In the genomic region with DNA sequence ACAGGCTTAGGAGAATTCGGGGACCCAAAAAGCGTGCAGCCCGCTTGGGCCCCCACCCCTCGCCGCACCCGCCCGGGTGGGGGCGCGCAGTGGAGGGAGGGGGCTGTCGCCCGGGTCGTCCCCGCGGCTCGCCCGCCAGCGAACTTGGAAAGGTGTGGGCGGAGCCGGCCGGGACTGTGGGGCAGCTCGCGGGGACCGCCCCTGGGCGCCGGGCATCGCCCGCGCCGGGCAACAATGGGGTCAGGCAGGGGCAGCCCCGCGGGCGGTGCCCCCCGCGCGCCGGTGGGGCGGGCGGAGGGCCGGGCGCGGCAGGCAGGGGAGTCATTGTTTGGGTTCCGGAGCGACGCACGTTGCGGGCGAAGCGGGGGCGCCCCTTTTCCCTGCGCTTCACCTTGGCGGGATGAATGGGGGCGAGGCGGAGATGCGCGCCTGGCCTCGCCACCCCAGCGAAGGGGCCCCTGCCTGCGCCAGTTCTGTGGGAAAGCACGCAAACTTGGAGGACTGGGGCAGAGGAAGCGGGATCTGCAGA, we compare ENCODE assay signal across 8 cellular contexts. TPM values are rescaled to one million over a fixed set of nuclear protein-coding genes. Genes with fewer than 3 reads are reported as not detected.
DNase-seq lines count a peak whose midpoint lies in the region; ATAC-seq, FAIRE-seq and TF ChIP-seq lines count a peak whose summit lies in the region.

No MANE protein-coding gene starts in this region.

- H3K9ac ChIP-seq in K562 (ENCODE audit: insufficient read depth in 1 of 2, low read depth in 2 of 2, low read length in 2 of 2) (no peak overlapping the region; a peak in 1 of 4 replicates), kidney (ENCODE audit: low read length in 2 of 2) (peak overlapping the region; percentile 50 to 80)

- ATAC-seq in GM21447 (IDR thresholded peaks at IDR 0.05; ENCODE audit: unreplicated experiment): peak; percentile 27
- peak; percentile 30 for ATAC-seq in K562

- TF ChIP-seq RAD21 in K562 (CRISPR knock-in tag; conservative IDR thresholded peaks at IDR 0.05 in 1 of 2, IDR thresholded peaks at IDR 0.05 in 1 of 2): no peak

- 0% methylated on average over 3 of the region's 60 CpGs for WGBS in K562 (ENCODE audit: insufficient coverage, low coverage, missing lambda C conversion rate)

- no peak for FAIRE-seq in K562 (lab: Jason Lieb, UNC)
- FAIRE-seq in kidney (lab: Jason Lieb, UNC): no peak

- POLR2A ChIA-PET in K562 (lab: Yijun Ruan, JAX): no interaction called here

- peaks cover 0 to 10% of the 10 kb centered on the region in 2 experiments; a peak in 2 of 5 replicates for H3K4me1 ChIP-seq in K562 (replicated peaks in 1 of 2; ENCODE audit: control insufficient read depth in 2 of 2, insufficient read depth in 2 of 2, low read length in 2 of 2)
- H3K4me1 ChIP-seq in kidney (ENCODE audit: control insufficient read depth in 1 of 2, insufficient read depth in 1 of 2, low read depth in 1 of 2, low read length in 2 of 2): peaks cover 8 to 11% of the 10 kb centered on the region in 2 donors

- peak; percentile 52 for DNase-seq in DMS153 treated with DMSO at 0.1 percent for 48 hours (lab: John Stamatoyannopoulos, UW; ENCODE audit: unreplicated experiment)
- peak; percentile 40 for DNase-seq in HuH-7 (ENCODE audit: low spot score)
- peak; percentile 41 to 79 (median 63) for DNase-seq in T-helper 2 cell
- DNase-seq in K562 (ENCODE audit: extremely low read depth in 1 of 4, low spot score in 3 of 4): peak in 3 of 4 experiments; percentile 2 to 12 (median 11)
- DNase-seq in kidney: peak; percentile 92
- peak; percentile 44 for DNase-seq in stimulated activated CD4-positive, alpha-beta T cell treated with anti-CD3 and anti-CD28 coated beads, Interleukin-2, amount 100 ng/mL, for 4 hours (ENCODE audit: low read depth)
- no peak for DNase-seq in occipital lobe (lab: John Stamatoyannopoulos, UW)

- no peak overlapping the region; the same call in 1 of the 2 replicates for H3K4me2 ChIP-seq in K562 (ENCODE audit: insufficient read depth, low read length)

- BruUV-seq in K562 (replicated peaks; lab: Mats Ljungman, UMichigan): no TSS peak

- no peaks in the 10 kb centered on the region for H3K79me2 ChIP-seq in K562 (ENCODE audit: control insufficient read depth, insufficient read depth, low read length)

- H3K27ac ChIP-seq in K562 (ENCODE audit: extremely low read depth, low read depth, low read length): no peak overlapping the region
- H3K27ac ChIP-seq in kidney (ENCODE audit: low read depth in 2 of 2, low read length in 2 of 2): peak overlapping the region; percentile 92 to 93

- no peak overlapping the region for H2AFZ ChIP-seq in K562 (ENCODE audit: low read depth, low read length)

- TF ChIP-seq POLR2A in K562 (conservative IDR thresholded peaks at IDR 0.05): no peak

- no peak for TF ChIP-seq EP300 in K562 (IDR thresholded peaks at IDR 0.05; ENCODE audit: low read length)

- no peaks in the 10 kb centered on the region for H4K20me1 ChIP-seq in K562 (replicated peaks; ENCODE audit: control insufficient read depth, insufficient read depth, low read length)

- H3K4me3 ChIP-seq in K562: peak overlapping the region; percentile 31
- H3K4me3 ChIP-seq in kidney (ENCODE audit: low read length in 2 of 2): peak overlapping the region; percentile 64 to 99

- intact Hi-C loops in K562 (cut with micrococcal nuclease): no loop called here
- intact Hi-C loops in kidney (cut with DNase I): no loop called here

- no peaks in the 10 kb centered on the region for H3K9me3 ChIP-seq in K562 (replicated peaks; ENCODE audit: control insufficient read depth, insufficient read depth, low read depth, low read length)
- H3K9me3 ChIP-seq in kidney (ENCODE audit: control insufficient read depth in 1 of 2, low read length in 2 of 2): no peaks in the 10 kb centered on the region

- H3K9me1 ChIP-seq in K562 (ENCODE audit: control insufficient read depth, insufficient read depth, low read length): no peaks in the 10 kb centered on the region

- no peaks in the 10 kb centered on the region for H3K36me3 ChIP-seq in K562 (ENCODE audit: control insufficient read depth, insufficient read depth, low read length)
- H3K36me3 ChIP-seq in kidney (ENCODE audit: control insufficient read depth in 1 of 2, insufficient read depth in 2 of 2, low read length in 2 of 2): no peaks in the 10 kb centered on the region

- peaks cover 0 to 5% of the 10 kb centered on the region in 2 experiments; a peak in 1 of 5 replicates for H3K27me3 ChIP-seq in K562 (ENCODE audit: control insufficient read depth in 2 of 2, insufficient read depth in 2 of 2, low read length in 2 of 2)

- in situ Hi-C loops in K562 (cut with MboI): no loop called here

- no peak for TF ChIP-seq CTCF in K562 (IDR thresholded peaks at IDR 0.05 in 2 of 3, conservative IDR thresholded peaks at IDR 0.05 in 1 of 3; ENCODE audit: insufficient read depth in 2 of 3, low read depth in 1 of 3, low read length in 3 of 3)
- TF ChIP-seq CTCF in kidney (IDR thresholded peaks at IDR 0.05; ENCODE audit: borderline replicate concordance, extremely low read depth, insufficient read depth): no peak

- CTCF ChIA-PET in K562 (lab: Yijun Ruan, JAX; ENCODE audit: low intra/inter-chr PET ratio): no interaction called here

TF ChIP-seq in K562, 482 proteins besides CTCF, POLR2A, EP300 and RAD21 (continues in another document):
- TF ChIP-seq KAT2B (IDR thresholded peaks at IDR 0.05; ENCODE audit: low read depth, low read length) (no peak), EWSR1 (IDR thresholded peaks at IDR 0.05; ENCODE audit: borderline replicate concordance, low read depth, partially characterized antibody) (no peak), MECOM (CRISPR knock-in tag; IDR thresholded peaks at IDR 0.05) (no peak), NONO (IDR thresholded peaks at IDR 0.05; ENCODE audit: low read depth in 2 of 2, low read length in 1 of 2) (no peak), ZNF717 (CRISPR knock-in tag; IDR thresholded peaks at IDR 0.05) (no peak)
- TF ChIP-seq, protein P1, sequence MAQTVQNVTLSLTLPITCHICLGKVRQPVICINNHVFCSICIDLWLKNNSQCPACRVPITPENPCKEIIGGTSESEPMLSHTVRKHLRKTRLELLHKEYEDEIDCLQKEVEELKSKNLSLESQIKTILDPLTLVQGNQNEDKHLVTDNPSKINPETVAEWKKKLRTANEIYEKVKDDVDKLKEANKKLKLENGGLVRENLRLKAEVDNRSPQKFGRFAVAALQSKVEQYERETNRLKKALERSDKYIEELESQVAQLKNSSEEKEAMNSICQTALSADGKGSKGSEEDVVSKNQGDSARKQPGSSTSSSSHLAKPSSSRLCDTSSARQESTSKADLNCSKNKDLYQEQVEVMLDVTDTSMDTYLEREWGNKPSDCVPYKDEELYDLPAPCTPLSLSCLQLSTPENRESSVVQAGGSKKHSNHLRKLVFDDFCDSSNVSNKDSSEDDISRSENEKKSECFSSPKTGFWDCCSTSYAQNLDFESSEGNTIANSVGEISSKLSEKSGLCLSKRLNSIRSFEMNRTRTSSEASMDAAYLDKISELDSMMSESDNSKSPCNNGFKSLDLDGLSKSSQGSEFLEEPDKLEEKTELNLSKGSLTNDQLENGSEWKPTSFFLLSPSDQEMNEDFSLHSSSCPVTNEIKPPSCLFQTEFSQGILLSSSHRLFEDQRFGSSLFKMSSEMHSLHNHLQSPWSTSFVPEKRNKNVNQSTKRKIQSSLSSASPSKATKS (CRISPR knock-in tag; IDR thresholded peaks at IDR 0.05): no peak
- TF ChIP-seq, protein P2, sequence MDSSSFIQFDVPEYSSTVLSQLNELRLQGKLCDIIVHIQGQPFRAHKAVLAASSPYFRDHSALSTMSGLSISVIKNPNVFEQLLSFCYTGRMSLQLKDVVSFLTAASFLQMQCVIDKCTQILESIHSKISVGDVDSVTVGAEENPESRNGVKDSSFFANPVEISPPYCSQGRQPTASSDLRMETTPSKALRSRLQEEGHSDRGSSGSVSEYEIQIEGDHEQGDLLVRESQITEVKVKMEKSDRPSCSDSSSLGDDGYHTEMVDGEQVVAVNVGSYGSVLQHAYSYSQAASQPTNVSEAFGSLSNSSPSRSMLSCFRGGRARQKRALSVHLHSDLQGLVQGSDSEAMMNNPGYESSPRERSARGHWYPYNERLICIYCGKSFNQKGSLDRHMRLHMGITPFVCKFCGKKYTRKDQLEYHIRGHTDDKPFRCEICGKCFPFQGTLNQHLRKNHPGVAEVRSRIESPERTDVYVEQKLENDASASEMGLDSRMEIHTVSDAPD (CRISPR knock-in tag; IDR thresholded peaks at IDR 0.05): no peak

RNA-seq across cellular contexts. Expression of a gene that starts 0.6 kb away (rescaled TPM):
- 0.37 and 0.77 TPM in 2 replicates for total RNA-seq in K562 (2011; cell fraction: chromatin; rRNA removed; ENCODE audit: low replicate concordance)
- 0.33 TPM in 1 of 2 replicates, not detected in the other for total RNA-seq in K562 (2011; cell fraction: nucleolus; rRNA removed)
- total RNA-seq in K562 (2011; cell fraction: nucleoplasm; rRNA removed): 0.15 and 0.29 TPM in 2 replicates
- total RNA-seq in K562 (2014; rRNA removed): 0.04 and 0.05 TPM in 2 replicates
- under 0.01 TPM in 1 of 2 replicates, not detected in the other for total RNA-seq in K562 (2014; rRNA removed; fragmentation: Illumina TruSeq; extraction: Trizol)
- 0.07 and 0.08 TPM in 2 replicates for total RNA-seq in K562 (2015; rRNA removed; fragmentation: Illumina TruSeq; extraction: Trizol)
- 0.07 and 0.09 TPM in 2 replicates for total RNA-seq in K562 (2021)
- 0.06 and 0.07 TPM in 2 replicates for polyA plus RNA-seq in K562 (2011; rRNA removed)
- 0.01 and 0.07 TPM in 2 replicates for polyA plus RNA-seq in K562 (2011; cell fraction: cytosol; rRNA removed)
- polyA plus RNA-seq in K562 (2011; cell fraction: nucleus; rRNA removed): 0.21 and 0.32 TPM in 2 replicates
- 0.04 TPM in 2 replicates for polyA plus RNA-seq in K562 (2012)
- polyA plus RNA-seq in K562 (2014; fragmentation: Illumina TruSeq; extraction: Trizol): 0.01 and 0.10 TPM in 2 replicates
- polyA plus RNA-seq in K562 (2014; fragmentation: Nextera tagmentation; extraction: Ambion mirVana): not detected
- polyA plus RNA-seq in K562 (2014; rRNA removed): not detected in 2 replicates
- polyA minus RNA-seq in K562 (2011; rRNA and poly(A)+ RNA removed): 0.32 and 0.39 TPM in 2 replicates
- not detected in 2 replicates for polyA minus RNA-seq in K562 (2011; cell fraction: cytosol; rRNA and poly(A)+ RNA removed)
- 0.11 and 0.13 TPM in 2 replicates for polyA minus RNA-seq in K562 (2011; cell fraction: nucleus; rRNA and poly(A)+ RNA removed)
- 22.0 TPM for total RNA-seq in kidney
- polyA plus RNA-seq in kidney (ENCODE audit: insufficient read depth, low read depth, low replicate concordance): 2.6 TPM
- 52.4 TPM for total RNA-seq in occipital lobe

Comparison
In these comparisons a context has a peak if more than half of its experiments do, and no peak if none do; other contexts are left out.
1. H3K9ac ChIP-seq: peak in kidney (2 of 2); none in K562 (0 of 2).
2. RNA of a gene that starts 0.6 kb away (total RNA-seq): 52.4 TPM in occipital lobe (single experiment) and 22.0 TPM in kidney (single experiment); under 0.01 to 0.77 TPM in K562; every median in the first group is over 10 times any median in the second.